ENCODE assay signal across 16 cellular contexts in the genomic region with DNA sequence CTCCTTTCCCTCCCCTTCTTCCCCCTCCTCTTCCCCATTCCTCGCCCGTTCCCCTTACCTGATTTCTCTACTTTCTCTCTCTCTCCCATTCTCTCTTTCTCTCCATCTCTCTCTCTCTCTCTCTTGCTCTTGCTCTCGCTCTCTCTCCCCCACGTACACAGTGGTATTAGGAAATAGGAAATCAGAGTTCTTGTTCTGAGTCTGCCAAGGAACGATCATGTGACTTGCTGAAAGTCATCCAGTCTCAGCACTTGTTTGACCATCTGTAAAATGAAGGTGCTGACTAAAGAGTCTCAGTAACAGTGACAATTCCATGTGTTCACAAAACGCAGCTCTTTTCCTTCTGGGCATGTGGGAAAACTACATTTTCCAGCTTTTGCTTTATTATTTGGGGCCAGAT.
DNase-seq lines count a peak whose midpoint lies in the region; ATAC-seq and TF ChIP-seq lines count a peak whose summit lies in the region.
"Had no signal": no experiment of that assay in that cellular context is flagged by ENCODE, and none has a peak within 500 bp of the region (broad histone marks: within the 10 kb centered on the region; RNA-seq: fewer than 3 reads in every experiment).

No MANE protein-coding gene starts in this region.

- H3K4ac ChIP-seq in trophoblast cell (ENCODE audit: low read depth, low read length): no peak overlapping the region

- no peak overlapping the region for H4K8ac ChIP-seq in trophoblast cell (ENCODE audit: low read depth, low read length)

- intact Hi-C loops in left colon (cut with DNase I, micrococcal nuclease): no loop called here

- H3K27ac ChIP-seq in trophoblast cell (ENCODE audit: low read depth, low read length): no peak overlapping the region
- H3K27ac ChIP-seq: foreskin keratinocyte, HL-60 had no signal

- ATAC-seq in left colon (no peak), GM18867 (IDR thresholded peaks at IDR 0.05; ENCODE audit: unreplicated experiment) (no peak)
- ATAC-seq: activated CD8-positive, alpha-beta T cell treated with anti-CD3 and anti-CD28 coated beads for 36 hours; foreskin keratinocyte had no signal

- no peak overlapping the region for H4K12ac ChIP-seq in trophoblast cell (ENCODE audit: low read depth, low read length)

- no peak overlapping the region for H3K27ac Mint-ChIP-seq in immature natural killer cell
- H3K27ac Mint-ChIP-seq: activated CD8-positive, alpha-beta T cell treated with anti-CD3 and anti-CD28 coated beads for 36 hours had no signal

- H2BK120ac ChIP-seq in trophoblast cell (ENCODE audit: insufficient read depth, low read length, poor library complexity): no peak overlapping the region

- H3K79me1 ChIP-seq in trophoblast cell (ENCODE audit: low read length): no peaks in the 10 kb centered on the region

- DNase-seq in AG08396 (ENCODE audit: low spot score) (peak; percentile 17), LNCaP clone FGC (ENCODE audit: low read depth) (peak; percentile 28), epithelial cell of proximal tubule (ENCODE audit: low read depth) (peak; percentile 66), medulla oblongata (ENCODE audit: extremely low spot score) (peak; percentile 46), left colon (no peak), trophoblast cell (no peak), immature natural killer cell (no peak)
- DNase-seq: activated CD8-positive, alpha-beta T cell treated with anti-CD3 and anti-CD28 coated beads for 36 hours; activated gamma-delta T cell treated with Interleukin-2 at 50 U/mL for 16 hours; BE2C; cerebellar nuclear complex; foreskin keratinocyte; NCI-H345; T1000 had no signal

- H2AK5ac ChIP-seq in trophoblast cell (ENCODE audit: low read length): no peak overlapping the region

- no peak overlapping the region for H3K4me3 ChIP-seq in LNCaP clone FGC (ENCODE audit: low read depth, low read length)
- no peak overlapping the region for H3K4me3 ChIP-seq in epithelial cell of proximal tubule (ENCODE audit: low read depth, low read length)
- no peak overlapping the region for H3K4me3 ChIP-seq in trophoblast cell (ENCODE audit: low read depth, low read length)

- H4K91ac ChIP-seq in trophoblast cell (ENCODE audit: low read depth, low read length): no peak overlapping the region

- TF ChIP-seq CTCF in LNCaP clone FGC (IDR thresholded peaks at IDR 0.05; ENCODE audit: control insufficient read depth, extremely low read depth, insufficient read depth) (no peak), epithelial cell of proximal tubule (conservative IDR thresholded peaks at IDR 0.05; ENCODE audit: low read depth, low read length) (no peak)

- no peak overlapping the region for H2BK5ac ChIP-seq in trophoblast cell (ENCODE audit: low read depth, low read length, poor library complexity)

- no peak overlapping the region for H2BK12ac ChIP-seq in trophoblast cell (ENCODE audit: low read length)

- H2AFZ ChIP-seq in trophoblast cell (ENCODE audit: insufficient read depth, low read length, poor library complexity): no peak overlapping the region

- no peaks in the 10 kb centered on the region for H3K4me1 ChIP-seq in trophoblast cell (ENCODE audit: control insufficient read depth in 1 of 2, insufficient read depth in 2 of 2, low read length in 2 of 2)
- H3K4me1 ChIP-seq: BE2C, foreskin keratinocyte had no signal

- peaks cover 0 to 6% (median 2%) of the 10 kb centered on the region in 3 donors for H3K27me3 Mint-ChIP-seq in immature natural killer cell (ENCODE audit: low read depth in 3 of 3)
- H3K27me3 Mint-ChIP-seq: activated CD8-positive, alpha-beta T cell treated with anti-CD3 and anti-CD28 coated beads for 36 hours had no signal

- H3K27me3 ChIP-seq in trophoblast cell (ENCODE audit: insufficient read depth, low read length): no peaks in the 10 kb centered on the region
- H3K27me3 ChIP-seq: BE2C, foreskin keratinocyte had no signal

- no peaks in the 10 kb centered on the region for H3K36me3 ChIP-seq in trophoblast cell (ENCODE audit: control insufficient read depth in 1 of 2, insufficient read depth in 2 of 2, low read length in 2 of 2)
- H3K36me3 ChIP-seq: BE2C had no signal

- no peaks in the 10 kb centered on the region for H3K79me2 ChIP-seq in trophoblast cell (ENCODE audit: control insufficient read depth, insufficient read depth, low read length, poor library complexity)

- H3K9ac ChIP-seq in trophoblast cell (ENCODE audit: low read length): no peak overlapping the region

- no peak overlapping the region for H3K4me3 Mint-ChIP-seq in immature natural killer cell
- H3K4me3 Mint-ChIP-seq: activated CD8-positive, alpha-beta T cell treated with anti-CD3 and anti-CD28 coated beads for 36 hours had no signal

- peaks cover 0 to 3% (median 0%) of the 10 kb centered on the region in 6 donors for H3K9me3 Mint-ChIP-seq in immature natural killer cell

- H3K9me3 ChIP-seq in trophoblast cell (ENCODE audit: insufficient read depth, low read depth, low read length): no peaks in the 10 kb centered on the region
- H3K9me3 ChIP-seq: BE2C had no signal

- H3K4me1 Mint-ChIP-seq in immature natural killer cell: no peaks in the 10 kb centered on the region

- no peak overlapping the region for H3K14ac ChIP-seq in trophoblast cell (ENCODE audit: low read length)

- 100% methylated on average over 2 of the region's 6 CpGs for WGBS in trophoblast cell (ENCODE audit: extremely low coverage, insufficient coverage, insufficient read length)

- no peak overlapping the region for H3K18ac ChIP-seq in trophoblast cell (ENCODE audit: low read length)

- H3K4me2 ChIP-seq in trophoblast cell (ENCODE audit: low read length): no peak overlapping the region

- H3K36me3 Mint-ChIP-seq in immature natural killer cell: no peaks in the 10 kb centered on the region

- no peak overlapping the region for H3K23ac ChIP-seq in trophoblast cell (ENCODE audit: low read length)

Comparison
In these comparisons a context has a peak if more than half of its experiments do, and no peak if none do; other contexts are left out.
1. DNase-seq: peak in AG08396 (single experiment), LNCaP clone FGC (single experiment), epithelial cell of proximal tubule (single experiment) and medulla oblongata (single experiment); none in left colon (0 of 2), trophoblast cell (0 of 2) and immature natural killer cell (0 of 3).